In the genomic region with DNA sequence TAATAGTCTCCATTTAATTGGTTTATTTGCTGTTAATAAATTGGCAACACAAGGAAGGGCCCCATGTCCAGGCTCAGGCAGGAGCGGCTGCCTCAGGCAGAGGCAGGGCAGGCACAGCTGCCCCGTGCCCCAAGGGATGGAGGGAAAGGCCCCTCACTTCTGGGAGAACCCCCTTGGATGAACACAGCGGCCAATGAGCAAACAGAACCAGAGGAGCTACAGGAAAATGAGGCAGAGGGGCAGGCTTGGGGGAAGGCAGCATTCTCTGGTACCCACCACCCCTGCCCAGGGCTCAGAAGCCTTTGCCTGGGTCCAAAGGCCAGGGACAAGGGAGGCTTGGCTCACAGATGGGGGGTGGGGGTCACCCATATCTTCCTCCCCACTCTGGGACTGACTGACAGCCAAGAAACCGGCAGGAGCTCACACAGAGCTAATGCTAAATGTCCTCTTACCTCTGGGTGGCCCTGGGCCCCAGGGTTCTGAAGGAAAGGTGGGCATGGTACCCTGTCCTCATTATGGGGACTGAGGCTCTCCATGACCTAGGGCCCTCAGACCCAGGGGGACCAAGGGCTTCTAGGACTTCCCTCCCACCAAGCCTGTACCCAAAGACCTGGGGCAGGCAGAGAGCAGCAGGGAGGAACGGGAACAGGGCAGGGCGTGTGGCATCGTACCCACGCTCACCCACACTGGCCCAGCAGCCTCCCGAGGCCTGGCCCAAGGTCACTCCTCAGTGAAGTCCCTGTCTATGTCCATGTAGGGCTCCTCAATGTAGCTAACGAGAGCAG, we compare ENCODE assay signal across 1 cellular context.
TF ChIP-seq lines count a peak whose summit lies in the region.

No MANE protein-coding gene starts in this region.

TF ChIP-seq in K562, 482 proteins besides CTCF, POLR2A, EP300 and RAD21:
- TF ChIP-seq SUPT5H (IDR thresholded peaks at IDR 0.05) (no peak), SIN3B (IDR thresholded peaks at IDR 0.05; ENCODE audit: low read depth) (no peak)
- TF ChIP-seq, protein P1, sequence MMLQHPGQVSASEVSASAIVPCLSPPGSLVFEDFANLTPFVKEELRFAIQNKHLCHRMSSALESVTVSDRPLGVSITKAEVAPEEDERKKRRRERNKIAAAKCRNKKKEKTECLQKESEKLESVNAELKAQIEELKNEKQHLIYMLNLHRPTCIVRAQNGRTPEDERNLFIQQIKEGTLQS (IDR thresholded peaks at IDR 0.05): no peak
- TF ChIP-seq, protein P1 (CRISPR knock-in tag; conservative IDR thresholded peaks at IDR 0.05): no peak
